1 cellular context compared by ENCODE assay signal in genomic region chr1:156602557-156602993, GRCh38.
TF ChIP-seq lines count a peak whose summit lies in the region.

No MANE protein-coding gene starts in this region.

TF ChIP-seq in HEK293, 187 proteins besides CTCF, POLR2A, EP300 and RAD21 (continues in another document):
- TF ChIP-seq ZBTB6 (tag by site-specific recombination; IDR thresholded peaks at IDR 0.05), result no peak
- TF ChIP-seq ZNF354C (tag by site-specific recombination; IDR thresholded peaks at IDR 0.05; ENCODE audit: borderline replicate concordance, low read depth), result no peak
- TF ChIP-seq ZNF341 (tag by site-specific recombination; IDR thresholded peaks at IDR 0.05; ENCODE audit: low read depth), result peak; percentile 38; the same call in 1 of the 2 replicates
- no peak for TF ChIP-seq YY1 (tag by site-specific recombination; IDR thresholded peaks at IDR 0.05)
- no peak for TF ChIP-seq ZNF398 (tag by site-specific recombination; IDR thresholded peaks at IDR 0.05)
- TF ChIP-seq SALL2 (tag by site-specific recombination; IDR thresholded peaks at IDR 0.05; ENCODE audit: borderline replicate concordance), result no peak
- TF ChIP-seq HOXC10 (CRISPR knock-in tag; IDR thresholded peaks at IDR 0.05), result no peak
- no peak for TF ChIP-seq ZNF549 (tag by site-specific recombination; IDR thresholded peaks at IDR 0.05)
- TF ChIP-seq SP3 (tag by site-specific recombination; IDR thresholded peaks at IDR 0.05), result peak; percentile 24; the same call in 1 of the 2 replicates
- TF ChIP-seq ZNF175 (tag by site-specific recombination; IDR thresholded peaks at IDR 0.05), result no peak
- TF ChIP-seq RBAK (tag by site-specific recombination; IDR thresholded peaks at IDR 0.05), result no peak
- no peak for TF ChIP-seq ZNF140 (tag by site-specific recombination; IDR thresholded peaks at IDR 0.05)
- TF ChIP-seq KLF1 (tag by site-specific recombination; IDR thresholded peaks at IDR 0.05), result peak; percentile 39; the same call in 1 of the 2 replicates
- no peak for TF ChIP-seq ZNF654 (tag by site-specific recombination; IDR thresholded peaks at IDR 0.05; ENCODE audit: low read depth)
- no peak for TF ChIP-seq ZNF169 (tag by site-specific recombination; IDR thresholded peaks at IDR 0.05)
- TF ChIP-seq ZNF2 (tag by site-specific recombination; IDR thresholded peaks at IDR 0.05), result no peak
- no peak for TF ChIP-seq ZNF292 (tag by site-specific recombination; IDR thresholded peaks at IDR 0.05; ENCODE audit: borderline replicate concordance, low read depth)
- peak; percentile 79 for TF ChIP-seq ZFP69B (tag by site-specific recombination; IDR thresholded peaks at IDR 0.05)
- no peak for TF ChIP-seq ZNF416 (tag by site-specific recombination; IDR thresholded peaks at IDR 0.05)
- no peak for TF ChIP-seq ZNF37A (tag by site-specific recombination; IDR thresholded peaks at IDR 0.05)
- peak; percentile 65; the same call in 1 of the 2 replicates for TF ChIP-seq IKZF3 (tag by site-specific recombination; IDR thresholded peaks at IDR 0.05)
- peak; percentile 59 for TF ChIP-seq ZBTB17 (tag by site-specific recombination; IDR thresholded peaks at IDR 0.05)
- no peak for TF ChIP-seq ZNF623 (tag by site-specific recombination; IDR thresholded peaks at IDR 0.05)
- TF ChIP-seq ZNF585B (tag by site-specific recombination; IDR thresholded peaks at IDR 0.05), result no peak
- TF ChIP-seq ZNF324 (tag by site-specific recombination; IDR thresholded peaks at IDR 0.05), result no peak
- TF ChIP-seq TSHZ1 (tag by site-specific recombination; IDR thresholded peaks at IDR 0.05; ENCODE audit: borderline replicate concordance), result no peak
- TF ChIP-seq PATZ1 (tag by site-specific recombination; IDR thresholded peaks at IDR 0.05), result peak; percentile 74
- TF ChIP-seq ZNF266 (tag by site-specific recombination; IDR thresholded peaks at IDR 0.05; ENCODE audit: low read depth), result no peak
- no peak for TF ChIP-seq BCL6B (tag by site-specific recombination; IDR thresholded peaks at IDR 0.05)
- TF ChIP-seq ZNF19 (tag by site-specific recombination; IDR thresholded peaks at IDR 0.05; ENCODE audit: low read depth), result no peak
- TF ChIP-seq ZNF518A (tag by site-specific recombination; conservative IDR thresholded peaks at IDR 0.05; ENCODE audit: low read depth), result no peak
- no peak for TF ChIP-seq ZNF560 (tag by site-specific recombination; IDR thresholded peaks at IDR 0.05; ENCODE audit: borderline replicate concordance)
- TF ChIP-seq ZNF214 (tag by site-specific recombination; IDR thresholded peaks at IDR 0.05; ENCODE audit: borderline replicate concordance), result no peak
- TF ChIP-seq ZNF362 (tag by site-specific recombination; IDR thresholded peaks at IDR 0.05), result peak; percentile 90
- peak; percentile 24; the same call in 1 of the 2 replicates for TF ChIP-seq SP2 (tag by site-specific recombination; IDR thresholded peaks at IDR 0.05)
- peak; percentile 37; the same call in 1 of the 2 replicates for TF ChIP-seq SP7 (tag by site-specific recombination; IDR thresholded peaks at IDR 0.05)
- TF ChIP-seq ZNF707 (tag by site-specific recombination; IDR thresholded peaks at IDR 0.05), result no peak
- TF ChIP-seq ZFP37 (tag by site-specific recombination; IDR thresholded peaks at IDR 0.05), result no peak
- 0 out of 2 replicates have a peak, but pooled peaks have one; percentile 28 for TF ChIP-seq ZNF580 (tag by site-specific recombination; IDR thresholded peaks at IDR 0.05)
- TF ChIP-seq ZNF510 (tag by site-specific recombination; IDR thresholded peaks at IDR 0.05; ENCODE audit: insufficient replicate concordance), result no peak
- no peak for TF ChIP-seq ZNF621 (tag by site-specific recombination; IDR thresholded peaks at IDR 0.05)
- no peak for TF ChIP-seq ZFP41 (tag by site-specific recombination; IDR thresholded peaks at IDR 0.05; ENCODE audit: borderline replicate concordance)
- TF ChIP-seq ZNF335 (tag by site-specific recombination; conservative IDR thresholded peaks at IDR 0.05), result peak; percentile 14; the same call in 1 of the 2 replicates
- TF ChIP-seq MEIS1 (CRISPR knock-in tag; IDR thresholded peaks at IDR 0.05; ENCODE audit: borderline replicate concordance), result no peak
- no peak for TF ChIP-seq ZNF777 (tag by site-specific recombination; IDR thresholded peaks at IDR 0.05; ENCODE audit: borderline replicate concordance)
- no peak for TF ChIP-seq ZSCAN5A (tag by site-specific recombination; IDR thresholded peaks at IDR 0.05)
